Comparison of ENCODE assay signal across 24 cellular contexts in genomic region chr1:25683731-25684130, GRCh38.
DNase-seq lines count a peak whose midpoint lies in the region; TF ChIP-seq lines count a peak whose summit lies in the region.
"Had no signal": no experiment of that assay in that cellular context is flagged by ENCODE, and none has a peak within 500 bp of the region (broad histone marks: within the 10 kb centered on the region; RNA-seq: fewer than 3 reads in every experiment).

No MANE protein-coding gene starts in this region.

- H3K36me3 Mint-ChIP-seq in dendritic cell treated with granulocyte-macrophage colony-stimulating factor and Interleukin-4, amounts not matched to agents 40 ng/mL and 50 ng/mL, for 4 days (ENCODE audit: low read depth): peaks cover 28% of the 10 kb centered on the region
- H3K36me3 Mint-ChIP-seq: stimulated activated naive B cell treated with anti-CD40 and anti-IgM and Interleukin-4, amounts not matched to agents 10 μg/mL and 1 μg/mL and 100 μg/mL, for 72 hours had no signal

- no peak overlapping the region for H3K4me3 Mint-ChIP-seq in dendritic cell treated with granulocyte-macrophage colony-stimulating factor and Interleukin-4, amounts not matched to agents 40 ng/mL and 50 ng/mL, for 4 days
- H3K4me3 Mint-ChIP-seq: activated CD4-positive, alpha-beta memory T cell treated with anti-CD3 and anti-CD28 coated beads, Interleukin-2, amount 10 ng/mL, durations not matched to agents 7 days and 5 days; B cell; stimulated activated naive B cell treated with anti-CD40 and anti-IgM and Interleukin-4, amounts not matched to agents 10 μg/mL and 1 μg/mL and 100 μg/mL, for 72 hours had no signal

- WGBS in thyroid gland, 2 donors: 29 to 39% methylated on average over 9 of the region's 9 CpGs
- 67 to 75% (median 70%) methylated on average over 9 of the region's 9 CpGs for WGBS in adrenal gland, 4 donors

- H3K27ac Mint-ChIP-seq in dendritic cell treated with granulocyte-macrophage colony-stimulating factor and Interleukin-4, amounts not matched to agents 40 ng/mL and 50 ng/mL, for 4 days: peak overlapping the region; percentile 30
- H3K27ac Mint-ChIP-seq: activated CD4-positive, alpha-beta memory T cell treated with anti-CD3 and anti-CD28 coated beads, Interleukin-2, amount 10 ng/mL, durations not matched to agents 7 days and 5 days; B cell; stimulated activated naive B cell treated with anti-CD40 and anti-IgM and Interleukin-4, amounts not matched to agents 10 μg/mL and 1 μg/mL and 100 μg/mL, for 72 hours had no signal

- TF ChIP-seq POLR2A in thyroid gland (IDR thresholded peaks at IDR 0.05) (no peak), adrenal gland (IDR thresholded peaks at IDR 0.05) (no peak)

- no peaks in the 10 kb centered on the region for H3K27me3 Mint-ChIP-seq in dendritic cell treated with granulocyte-macrophage colony-stimulating factor and Interleukin-4, amounts not matched to agents 40 ng/mL and 50 ng/mL, for 4 days

- no peaks in the 10 kb centered on the region for H3K9me3 Mint-ChIP-seq in dendritic cell treated with granulocyte-macrophage colony-stimulating factor and Interleukin-4, amounts not matched to agents 40 ng/mL and 50 ng/mL, for 4 days
- H3K9me3 Mint-ChIP-seq: activated CD4-positive, alpha-beta memory T cell treated with anti-CD3 and anti-CD28 coated beads, Interleukin-2, amount 10 ng/mL, durations not matched to agents 7 days and 5 days; stimulated activated naive B cell treated with anti-CD40 and anti-IgM and Interleukin-4, amounts not matched to agents 10 μg/mL and 1 μg/mL and 100 μg/mL, for 72 hours had no signal

- H3K4me1 Mint-ChIP-seq in dendritic cell treated with granulocyte-macrophage colony-stimulating factor and Interleukin-4, amounts not matched to agents 40 ng/mL and 50 ng/mL, for 4 days (ENCODE audit: low read depth): peaks cover 11% of the 10 kb centered on the region
- H3K4me1 Mint-ChIP-seq: B cell had no signal

- DNase-seq in DMS79 treated with DMSO at 0.1 percent for 48 hours (lab: John Stamatoyannopoulos, UW) (peak; percentile 35), DMS79 (lab: John Stamatoyannopoulos, UW) (no peak), NCI-H226 (peak; percentile 50), thyroid gland (peak; percentile 77 to 79), HK-2 (ENCODE audit: unreplicated experiment) (no peak), adrenal gland (no peak), LoVo (ENCODE audit: low spot score) (no peak)
- DNase-seq: activated CD4-positive, alpha-beta memory T cell treated with anti-CD3 and anti-CD28 coated beads, Interleukin-2, amount 10 ng/mL, durations not matched to agents 7 days and 5 days; activated naive CD4-positive, alpha-beta T cell treated with Interleukin-2 at 50 U/mL for 16 hours; activated T-cell treated with anti-CD3 and anti-CD28 coated beads for 4 hours; amygdala; Caco-2; foreskin melanocyte; HCEC 1CT; lower lobe of right lung; NCI-H2081 treated with DMSO at 0.1 percent for 48 hours; SHP77; small intestine; stimulated activated CD4-positive, alpha-beta T cell treated with anti-CD3 and anti-CD28 coated beads, Interleukin-2, amount 100 ng/mL, for 48 hours; stimulated activated naive B cell treated with anti-CD40 and anti-IgM and Interleukin-4, amounts not matched to agents 10 μg/mL and 1 μg/mL and 100 μg/mL, for 72 hours had no signal

- TF ChIP-seq CTCF in thyroid gland (IDR thresholded peaks at IDR 0.05) (no peak), adrenal gland (IDR thresholded peaks at IDR 0.05) (no peak)

- intact Hi-C loops in dendritic cell treated with granulocyte-macrophage colony-stimulating factor and Interleukin-4, amounts not matched to agents 40 ng/mL and 50 ng/mL, for 4 days (cut with micrococcal nuclease): no loop called here
- intact Hi-C loops in thyroid gland (cut with DNase I): loop anchor here (5.0 kb wide), 1 partner anchor 59 kb away; no protein-coding TSS in a partner anchor
- intact Hi-C loops in adrenal gland (cut with DNase I): loop anchor here in 1 of 2 donors (10.0 kb wide), 1 partner anchor 59 kb away; no protein-coding TSS in a partner anchor

- H3K36me3 ChIP-seq in thyroid gland (no peaks in the 10 kb centered on the region), adrenal gland (replicated peaks in 1 of 2) (no peaks in the 10 kb centered on the region)
- H3K36me3 ChIP-seq: lower lobe of right lung had no signal

- H3K27me3 ChIP-seq in thyroid gland: no peaks in the 10 kb centered on the region
- H3K27me3 ChIP-seq in adrenal gland: no peaks in the 10 kb centered on the region

- no peaks in the 10 kb centered on the region for H3K9me3 ChIP-seq in thyroid gland
- H3K9me3 ChIP-seq in adrenal gland (replicated peaks in 1 of 3): no peaks in the 10 kb centered on the region
- H3K9me3 ChIP-seq: Caco-2, lower lobe of right lung had no signal

- H3K4me1 ChIP-seq in thyroid gland (peaks cover 28 to 44% of the 10 kb centered on the region in 2 donors), adrenal gland (replicated peaks in 1 of 2) (peaks cover 0 to 10% of the 10 kb centered on the region in 2 donors)
- H3K4me1 ChIP-seq: Caco-2 had no signal

- no peak overlapping the region for H3K4me3 ChIP-seq in thyroid gland (replicated peaks in 1 of 3)
- no peak overlapping the region for H3K4me3 ChIP-seq in adrenal gland
- H3K4me3 ChIP-seq: lower lobe of right lung had no signal

- H3K27ac ChIP-seq in thyroid gland: peak overlapping the region; percentile 87 to 90 (median 90)
- H3K27ac ChIP-seq in adrenal gland: peak overlapping the region in 1 of 5 donors; percentile 39
- H3K27ac ChIP-seq: 22Rv1, epithelial cell of prostate, lower lobe of right lung had no signal

Comparison
In these comparisons a context has a peak if more than half of its experiments do, and no peak if none do; other contexts are left out.
1. DNase-seq: peak in DMS79 treated with DMSO at 0.1 percent for 48 hours (single experiment), NCI-H226 (single experiment) and thyroid gland (2 of 2); none in DMS79 (single experiment), HK-2 (single experiment), adrenal gland (0 of 7) and LoVo (single experiment).